ENCODE assay signal across 1 cellular context in genomic region chr1:44994306-44994898, GRCh38.
TF ChIP-seq lines count a peak whose summit lies in the region.

No MANE protein-coding gene starts in this region.

TF ChIP-seq in HepG2, 621 proteins besides CTCF, POLR2A, EP300 and RAD21:
- TF ChIP-seq ONECUT2 (CRISPR knock-in tag; IDR thresholded peaks at IDR 0.05) (peak; percentile 56; the same call in 1 of the 2 replicates), NR2F1 (CRISPR knock-in tag; IDR thresholded peaks at IDR 0.05) (peak in 1 of 2 experiments; percentile 26; a peak in 1 of 4 replicates), CREB1 (IDR thresholded peaks at IDR 0.05) (no peak), CREB1 (CRISPR knock-in tag; IDR thresholded peaks at IDR 0.05) (no peak), ZFP91 (CRISPR knock-in tag; IDR thresholded peaks at IDR 0.05; ENCODE audit: borderline replicate concordance) (no peak), RARA (CRISPR knock-in tag; IDR thresholded peaks at IDR 0.05) (0 out of 2 replicates have a peak, but pooled peaks have one; percentile 27), GFI1 (CRISPR knock-in tag; IDR thresholded peaks at IDR 0.05; ENCODE audit: borderline replicate concordance) (peak; percentile 60; the same call in 1 of the 2 replicates), ZNF891 (CRISPR knock-in tag; IDR thresholded peaks at IDR 0.05) (no peak), HNF4G (IDR thresholded peaks at IDR 0.05; ENCODE audit: borderline replicate concordance, low read depth, low read length) (no peak), HNF4G (CRISPR knock-in tag; IDR thresholded peaks at IDR 0.05; ENCODE audit: borderline replicate concordance, low read depth) (no peak), HNRNPLL (IDR thresholded peaks at IDR 0.05; ENCODE audit: low read depth, low read length, poor library complexity, severe bottlenecking) (no peak), SALL1 (CRISPR knock-in tag; IDR thresholded peaks at IDR 0.05) (peak; percentile 57), SOX6 (IDR thresholded peaks at IDR 0.05) (no peak), SOX6 (CRISPR knock-in tag; IDR thresholded peaks at IDR 0.05) (0 out of 2 replicates have a peak, but pooled peaks have one; percentile 11), BHLHE40 (IDR thresholded peaks at IDR 0.05; ENCODE audit: low read length) (no peak), ZNF414 (CRISPR knock-in tag; IDR thresholded peaks at IDR 0.05) (no peak)
